13 cellular contexts compared by ENCODE assay signal in genomic region chr14:66696326-66696725, GRCh38.
DNase-seq lines count a peak whose midpoint lies in the region; TF ChIP-seq lines count a peak whose summit lies in the region.
"Had no signal": no experiment of that assay in that cellular context is flagged by ENCODE, and none has a peak within 500 bp of the region (broad histone marks: within the 10 kb centered on the region; RNA-seq: fewer than 3 reads in every experiment).

No MANE protein-coding gene starts in this region.

- no peaks in the 10 kb centered on the region for H3K9me3 Mint-ChIP-seq in progenitor cell of endocrine pancreas (ENCODE audit: low read depth)
- H3K9me3 Mint-ChIP-seq: GM23338, HFFc6 had no signal

- no peaks in the 10 kb centered on the region for H3K27me3 Mint-ChIP-seq in progenitor cell of endocrine pancreas
- H3K27me3 Mint-ChIP-seq: CD4-positive, alpha-beta memory T cell had no signal

- no peak overlapping the region for H3K4me3 Mint-ChIP-seq in progenitor cell of endocrine pancreas (ENCODE audit: low read depth)
- H3K4me3 Mint-ChIP-seq: CD4-positive, alpha-beta memory T cell; GM23338; H9; HFFc6 had no signal

- H3K4me1 Mint-ChIP-seq in progenitor cell of endocrine pancreas (ENCODE audit: low read depth): peaks cover 2% of the 10 kb centered on the region
- H3K4me1 Mint-ChIP-seq: CD4-positive, alpha-beta memory T cell; GM23338; H9 had no signal

- in situ Hi-C loops in SK-MEL-5 (cut with HindIII; ENCODE audit: low pct_unique_long_range_greater_than_20kb, low sequenced_read_pairs): no loop called here

- DNase-seq in SK-MEL-5 (ENCODE audit: low read depth, low spot score) (peak; percentile 82), globus pallidus (ENCODE audit: low spot score) (peak; percentile 8), progenitor cell of endocrine pancreas (ENCODE audit: low spot score, unreplicated experiment) (no peak), NCI-H345 (lab: John Stamatoyannopoulos, UW) (no peak), caudate nucleus (lab: John Stamatoyannopoulos, UW) (no peak)
- no peak for DNase-seq in stimulated activated CD4-positive, alpha-beta T cell treated with anti-CD3 and anti-CD28 coated beads, Interleukin-2, amount 100 ng/mL, for 48 hours
- DNase-seq: Caco-2; CD4-positive, alpha-beta memory T cell; DMS153; DND-41; H9; HFFc6 had no signal

- H3K27ac Mint-ChIP-seq in progenitor cell of endocrine pancreas: peak overlapping the region; percentile 59
- H3K27ac Mint-ChIP-seq: GM23338, H9, HFFc6 had no signal

- no peak overlapping the region for H3K27ac ChIP-seq in caudate nucleus (ENCODE audit: low read depth, low read length)

- no peak for TF ChIP-seq CTCF in progenitor cell of endocrine pancreas (IDR thresholded peaks at IDR 0.05; ENCODE audit: unreplicated experiment)

- no peaks in the 10 kb centered on the region for H3K36me3 Mint-ChIP-seq in progenitor cell of endocrine pancreas (ENCODE audit: insufficient read depth)

Comparison
In these comparisons a context has a peak if more than half of its experiments do, and no peak if none do; other contexts are left out.
1. DNase-seq: peak in SK-MEL-5 (single experiment) and globus pallidus (single experiment); none in progenitor cell of endocrine pancreas (single experiment), NCI-H345 (single experiment), caudate nucleus (0 of 61) and stimulated activated CD4-positive, alpha-beta T cell treated with anti-CD3 and anti-CD28 coated beads, Interleukin-2, amount 100 ng/mL, for 48 hours (0 of 2).